15 cellular contexts compared by ENCODE assay signal in the genomic region with DNA sequence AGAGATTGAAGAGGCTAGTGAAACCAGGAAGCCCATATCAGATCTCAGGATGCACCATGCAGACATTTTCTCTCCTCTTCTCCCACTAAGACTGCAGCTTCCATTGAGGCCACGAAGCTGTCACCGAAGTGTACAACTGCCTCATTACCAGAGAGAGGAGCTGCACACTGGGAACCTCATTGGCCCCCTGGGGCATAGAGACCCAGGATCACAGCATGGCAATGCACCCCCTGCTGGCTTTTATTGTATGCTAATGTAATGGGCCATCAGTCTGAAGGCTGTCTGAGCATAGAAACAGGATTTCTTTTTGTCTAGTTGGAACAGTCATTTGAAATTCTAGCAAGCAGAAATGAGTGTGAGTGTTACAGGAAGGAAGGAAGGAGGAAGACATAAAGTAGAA.
DNase-seq lines count a peak whose midpoint lies in the region; ATAC-seq and TF ChIP-seq lines count a peak whose summit lies in the region.
"Had no signal": no experiment of that assay in that cellular context is flagged by ENCODE, and none has a peak within 500 bp of the region (broad histone marks: within the 10 kb centered on the region; RNA-seq: fewer than 3 reads in every experiment).

No MANE protein-coding gene starts in this region.

- H3K79me2 ChIP-seq in GM23338 (replicated peaks; ENCODE audit: insufficient read depth), result no peaks in the 10 kb centered on the region

- H3K36me3 Mint-ChIP-seq in GM23338 (ENCODE audit: low read depth) (no peaks in the 10 kb centered on the region; the same call in 2 of the 3 replicates), immature natural killer cell (no peaks in the 10 kb centered on the region)
- H3K36me3 Mint-ChIP-seq: mesothelial cell of epicardium had no signal

- no peak overlapping the region for H2BK12ac ChIP-seq in neuronal stem cell (ENCODE audit: low read length)

- no peak overlapping the region for H2BK5ac ChIP-seq in neuronal stem cell (ENCODE audit: low read length)

- no peak overlapping the region for H3K4ac ChIP-seq in neuronal stem cell (ENCODE audit: low read length)

- H2BK120ac ChIP-seq in neuronal stem cell (ENCODE audit: low read depth, low read length), result no peak overlapping the region

- H3K4me2 ChIP-seq in GM23338, result no peak overlapping the region
- H3K4me2 ChIP-seq in neuronal stem cell (ENCODE audit: insufficient read depth, low read length, poor library complexity, severe bottlenecking), result no peak overlapping the region
- H3K4me2 ChIP-seq: A549 had no signal

- H3F3A ChIP-seq in GM23338 (replicated peaks; ENCODE audit: low read depth), result no peaks in the 10 kb centered on the region

- no peaks in the 10 kb centered on the region for H4K20me1 ChIP-seq in GM23338 (replicated peaks; ENCODE audit: insufficient read depth)

- DNase-seq in NCI-H1417 (lab: John Stamatoyannopoulos, UW) (peak in 2 of 3 experiments; percentile 79 to 85), NCI-H1417 treated with DMSO at 0.1 percent for 48 hours (lab: John Stamatoyannopoulos, UW) (no peak), GM23338 (ENCODE audit: low spot score) (no peak), NCI-H345 (lab: John Stamatoyannopoulos, UW) (peak; percentile 86), inferior parietal cortex (ENCODE audit: extremely low spot score) (peak; percentile 5), immature natural killer cell (no peak), neuronal stem cell (ENCODE audit: low spot score) (no peak), mesenteric fat pad (ENCODE audit: low spot score) (no peak)
- DNase-seq: activated CD4-positive, alpha-beta T cell treated with anti-CD3 and anti-CD28 coated beads for 1 hour; activated T-cell treated with anti-CD3 and anti-CD28 coated beads, Interleukin-2, amount 50 U/mL, for 48 hours; psoas muscle; upper lobe of left lung had no signal

- no peak overlapping the region for H4K8ac ChIP-seq in neuronal stem cell (ENCODE audit: low read depth, low read length)

- ATAC-seq in GM23338, result no peak
- ATAC-seq: A549, psoas muscle had no signal

- no peak overlapping the region for H2AFZ ChIP-seq in GM23338
- no peak overlapping the region for H2AFZ ChIP-seq in neuronal stem cell (ENCODE audit: low read length)

- no peak overlapping the region for H3K14ac ChIP-seq in neuronal stem cell (ENCODE audit: low read length)

- no peaks in the 10 kb centered on the region for H3K79me1 ChIP-seq in neuronal stem cell (ENCODE audit: low read depth, low read length)

- H3K4me1 ChIP-seq in GM23338 (ENCODE audit: insufficient read depth) (no peaks in the 10 kb centered on the region), neuronal stem cell (ENCODE audit: control insufficient read depth in 2 of 2, insufficient read depth in 1 of 2, low read depth in 1 of 2, low read length in 2 of 2) (no peaks in the 10 kb centered on the region)
- H3K4me1 ChIP-seq: A549, psoas muscle, upper lobe of left lung had no signal

- H3K4me3 Mint-ChIP-seq in GM23338, result no peak overlapping the region
- H3K4me3 Mint-ChIP-seq in immature natural killer cell, result no peak overlapping the region
- H3K4me3 Mint-ChIP-seq: dendritic cell treated with granulocyte-macrophage colony-stimulating factor and Interleukin-4, amounts not matched to agents 40 ng/mL and 50 ng/mL, for 4 days; mesothelial cell of epicardium had no signal

- H3K27ac Mint-ChIP-seq in GM23338 (no peak overlapping the region), immature natural killer cell (no peak overlapping the region)
- H3K27ac Mint-ChIP-seq: dendritic cell treated with granulocyte-macrophage colony-stimulating factor and Interleukin-4, amounts not matched to agents 40 ng/mL and 50 ng/mL, for 4 days; mesothelial cell of epicardium had no signal

- no peak overlapping the region for H4K91ac ChIP-seq in neuronal stem cell (ENCODE audit: low read depth, low read length, poor library complexity)

- H3K23ac ChIP-seq in neuronal stem cell (ENCODE audit: low read depth, low read length, poor library complexity), result no peak overlapping the region

- no peak overlapping the region for H3K9ac ChIP-seq in neuronal stem cell (ENCODE audit: low read depth, low read length, poor library complexity)

- WGBS in neuronal stem cell (ENCODE audit: extremely low coverage in 2 of 2, insufficient read length in 2 of 2, insufficient replicate concordance in 1 of 2), 2 donors, result no CpG with 5 or more reads among the region's 2 CpGs

- H2BK15ac ChIP-seq in neuronal stem cell (ENCODE audit: low read length), result no peak overlapping the region

- no peak overlapping the region for H2AK5ac ChIP-seq in neuronal stem cell (ENCODE audit: low read depth, low read length)

- no peak overlapping the region for H3K4me3 ChIP-seq in GM23338
- no peak overlapping the region for H3K4me3 ChIP-seq in neuronal stem cell (ENCODE audit: low read length in 2 of 2)
- H3K4me3 ChIP-seq: A549, psoas muscle, upper lobe of left lung had no signal

- no peaks in the 10 kb centered on the region for H3K9me3 ChIP-seq in neuronal stem cell (replicated peaks in 1 of 2; ENCODE audit: control insufficient read depth in 2 of 2, insufficient read depth in 1 of 2, low read depth in 1 of 2, low read length in 2 of 2)
- H3K9me3 ChIP-seq: A549, psoas muscle, upper lobe of left lung had no signal

- no peaks in the 10 kb centered on the region for H3K27me3 Mint-ChIP-seq in GM23338 (ENCODE audit: insufficient read depth, low read depth, poor library complexity)
- H3K27me3 Mint-ChIP-seq in immature natural killer cell (ENCODE audit: low read depth in 3 of 3), result peaks cover 0 to 3% (median 0%) of the 10 kb centered on the region in 3 donors
- H3K27me3 Mint-ChIP-seq: dendritic cell treated with granulocyte-macrophage colony-stimulating factor and Interleukin-4, amounts not matched to agents 40 ng/mL and 50 ng/mL, for 4 days had no signal

- H3K36me3 ChIP-seq in GM23338 (ENCODE audit: insufficient read depth) (no peaks in the 10 kb centered on the region), neuronal stem cell (replicated peaks in 1 of 2; ENCODE audit: control insufficient read depth in 2 of 2, insufficient read depth in 2 of 2, low read length in 2 of 2) (no peaks in the 10 kb centered on the region)
- H3K36me3 ChIP-seq: upper lobe of left lung had no signal

- H3K4me1 Mint-ChIP-seq in GM23338, result peaks cover 16% of the 10 kb centered on the region
- no peaks in the 10 kb centered on the region for H3K4me1 Mint-ChIP-seq in immature natural killer cell

- H3K9me3 Mint-ChIP-seq in GM23338, result no peaks in the 10 kb centered on the region
- H3K9me3 Mint-ChIP-seq in immature natural killer cell, result peaks cover 0 to 43% (median 2%) of the 10 kb centered on the region in 6 donors
- H3K9me3 Mint-ChIP-seq: dendritic cell treated with granulocyte-macrophage colony-stimulating factor and Interleukin-4, amounts not matched to agents 40 ng/mL and 50 ng/mL, for 4 days; mesothelial cell of epicardium had no signal

- H3K27ac ChIP-seq in GM23338 (ENCODE audit: low read depth), result no peak overlapping the region
- no peak overlapping the region for H3K27ac ChIP-seq in neuronal stem cell (replicated peaks; ENCODE audit: low read length)
- H3K27ac ChIP-seq: A549, psoas muscle, upper lobe of left lung had no signal

- no peak overlapping the region for H3K18ac ChIP-seq in neuronal stem cell (ENCODE audit: low read length)

- TF ChIP-seq CTCF in GM23338 (conservative IDR thresholded peaks at IDR 0.05; ENCODE audit: low read depth in 2 of 2), result no peak

- H3K27me3 ChIP-seq in GM23338 (ENCODE audit: insufficient read depth) (no peaks in the 10 kb centered on the region), neuronal stem cell (ENCODE audit: control insufficient read depth in 3 of 3, insufficient read depth in 3 of 3, low read depth in 1 of 3, low read length in 3 of 3) (no peaks in the 10 kb centered on the region)
- H3K27me3 ChIP-seq: upper lobe of left lung had no signal

- 0 out of 2 replicates have a peak, but pooled peaks cover 10% of the 10 kb centered on the region for H3K9me2 ChIP-seq in GM23338 (ENCODE audit: insufficient read depth)

TF ChIP-seq in GM23338, 12 proteins besides CTCF, POLR2A, EP300 and RAD21:
- no peak for TF ChIP-seq JUNB (IDR thresholded peaks at IDR 0.05; ENCODE audit: unreplicated experiment)
- peak; percentile 17; the same call in 1 of the 2 replicates for TF ChIP-seq NANOG (IDR thresholded peaks at IDR 0.05; ENCODE audit: borderline replicate concordance)
- no peak for TF ChIP-seq CREB1 (CRISPR knock-in tag; IDR thresholded peaks at IDR 0.05; ENCODE audit: low read depth)
- no peak for TF ChIP-seq ETS1 (IDR thresholded peaks at IDR 0.05)
- TF ChIP-seq ZNF331 (CRISPR knock-in tag; IDR thresholded peaks at IDR 0.05; ENCODE audit: low read depth), result no peak
- no peak for TF ChIP-seq STAT1 (IDR thresholded peaks at IDR 0.05; ENCODE audit: unreplicated experiment)

Comparison
In these comparisons a context has a peak if more than half of its experiments do, and no peak if none do; other contexts are left out.
1. DNase-seq: peak in NCI-H1417 (2 of 3), NCI-H345 (single experiment) and inferior parietal cortex (single experiment); none in NCI-H1417 treated with DMSO at 0.1 percent for 48 hours (single experiment), GM23338 (single experiment), immature natural killer cell (0 of 3), neuronal stem cell (single experiment) and mesenteric fat pad (single experiment).